ENCODE assay signal across 25 cellular contexts in the genomic region with DNA sequence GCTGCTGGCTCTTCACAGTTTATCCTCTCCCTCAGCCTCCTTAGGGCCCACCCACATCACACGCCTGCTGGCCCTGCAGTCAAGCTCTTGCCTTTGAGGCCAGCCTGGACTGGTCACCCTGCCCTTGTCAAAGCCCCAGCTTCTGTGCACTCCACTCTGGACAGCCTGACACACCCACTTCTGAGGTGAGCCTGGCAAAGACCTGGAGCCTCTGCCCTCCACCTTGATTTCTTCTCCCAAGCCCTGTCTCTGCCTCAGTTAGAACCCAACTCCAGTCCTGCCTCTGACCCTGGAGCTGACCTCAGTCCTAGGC.
"Had no signal": no experiment of that assay in that cellular context is flagged by ENCODE, and none has a peak within 500 bp of the region (broad histone marks: within the 10 kb centered on the region; RNA-seq: fewer than 3 reads in every experiment).

No MANE protein-coding gene starts in this region.

- FAIRE-seq: frontal cortex, islet of Langerhans, TTC549, urothelium cell line had no signal

- H3K9ac ChIP-seq: SK-N-SH had no signal

- DNase-seq: activated CD4-positive, alpha-beta T cell treated with anti-CD3 and anti-CD28 coated beads for 1 hour; activated CD8-positive, alpha-beta T cell treated with anti-CD3 and anti-CD28 coated beads, Interleukin-2, amount 10 ng/mL, durations not matched to agents 7 days and 5 days; activated naive CD4-positive, alpha-beta T cell treated with anti-CD3 and anti-CD28 coated beads, Interleukin-2, amount 50 U/mL, for 16 hours; amniotic stem cell; caudate nucleus; cortex of kidney; naive thymus-derived CD4-positive, alpha-beta T cell; occipital lobe; stimulated activated CD4-positive, alpha-beta T cell treated with anti-CD3 and anti-CD28 coated beads, Interleukin-15, amount 100 ng/mL, for 24 hours; stimulated activated CD4-positive, alpha-beta T cell treated with anti-CD3 and anti-CD28 coated beads, Interleukin-2, amount 100 ng/mL, for 24 hours; stimulated activated naive CD4-positive, alpha-beta T cell; SW 1271; T-helper 9 cell had no signal

- H3K4me3 ChIP-seq: right atrium auricular region, smooth muscle cell, thoracic aorta had no signal

- ATAC-seq: activated CD8-positive, alpha-beta memory T cell treated with anti-CD3 and anti-CD28 coated beads, Interleukin-2, amount 10 ng/mL, durations not matched to agents 7 days and 5 days; activated CD8-positive, alpha-beta T cell treated with anti-CD3 and anti-CD28 coated beads, Interleukin-2, amount 10 ng/mL, durations not matched to agents 7 days and 5 days; esophagus mucosa; left ventricle myocardium superior; naive thymus-derived CD4-positive, alpha-beta T cell had no signal

- H3K27ac ChIP-seq: right atrium auricular region, thoracic aorta, VCaP had no signal

- H3K36me3 ChIP-seq: right atrium auricular region, thoracic aorta had no signal

- H3K27me3 ChIP-seq: right atrium auricular region had no signal

- H3K9me3 ChIP-seq: right atrium auricular region, SK-N-SH, thoracic aorta had no signal

- H3K4me2 ChIP-seq: SK-N-SH had no signal
